10 cellular contexts compared by ENCODE assay signal in the genomic region with DNA sequence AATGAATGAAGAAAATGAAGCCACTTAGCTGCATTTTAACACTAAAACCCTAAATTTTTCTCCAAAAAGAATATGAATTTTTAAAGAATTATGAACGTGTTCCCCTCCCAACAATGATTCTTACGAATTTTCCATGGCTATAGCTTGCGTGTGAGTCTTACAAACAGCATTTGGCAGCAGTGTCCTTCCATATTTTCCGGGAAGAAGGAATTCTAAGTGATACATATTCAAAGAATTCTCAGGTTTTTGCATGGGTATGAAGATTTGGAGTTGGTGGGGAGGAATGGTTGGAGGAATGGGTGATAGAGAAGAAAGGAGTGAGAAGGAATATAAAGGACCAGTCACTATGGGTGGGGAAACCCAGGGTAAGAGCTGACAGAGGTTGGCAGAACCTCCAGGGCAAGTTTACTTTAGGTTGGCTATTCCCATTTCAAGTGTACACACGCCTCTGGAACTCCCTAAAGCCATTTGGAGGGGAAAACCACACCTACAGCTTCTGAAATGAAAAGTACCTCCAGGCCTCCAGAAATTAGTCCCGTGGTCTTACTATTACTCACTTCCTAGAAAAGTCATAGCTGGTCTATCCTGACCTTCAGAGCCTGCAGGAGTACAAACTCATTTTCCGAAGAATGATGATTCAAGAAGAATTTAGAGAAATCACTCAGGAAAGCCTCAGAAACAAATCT.
DNase-seq lines count a peak whose midpoint lies in the region; ATAC-seq lines count a peak whose summit lies in the region.
"Had no signal": no experiment of that assay in that cellular context is flagged by ENCODE, and none has a peak within 500 bp of the region (broad histone marks: within the 10 kb centered on the region; RNA-seq: fewer than 3 reads in every experiment).

No MANE protein-coding gene starts in this region.

- no peak overlapping the region for H3K4me3 ChIP-seq in MG63

- H3K9me3 Mint-ChIP-seq in activated CD4-positive, alpha-beta memory T cell treated with anti-CD3 and anti-CD28 coated beads for 36 hours, result peaks cover 18% of the 10 kb centered on the region
- H3K9me3 Mint-ChIP-seq in activated CD4-positive, alpha-beta memory T cell treated with anti-CD3 and anti-CD28 coated beads, Interleukin-2, amount 10 ng/mL, durations not matched to agents 7 days and 5 days, result peaks cover 4% of the 10 kb centered on the region
- peaks cover 7% of the 10 kb centered on the region for H3K9me3 Mint-ChIP-seq in stimulated activated naive CD8-positive, alpha-beta T cell treated with anti-CD3 and anti-CD28 coated beads, Interleukin-15, Interleukin-2, amounts not matched to agents 100 ng/mL and 50 ng/mL, for 24 hours

- peaks cover 2% of the 10 kb centered on the region for H3K27me3 Mint-ChIP-seq in activated CD4-positive, alpha-beta memory T cell treated with anti-CD3 and anti-CD28 coated beads for 36 hours
- H3K27me3 Mint-ChIP-seq in activated CD4-positive, alpha-beta memory T cell treated with anti-CD3 and anti-CD28 coated beads, Interleukin-2, amount 10 ng/mL, durations not matched to agents 7 days and 5 days, result no peaks in the 10 kb centered on the region
- no peaks in the 10 kb centered on the region for H3K27me3 Mint-ChIP-seq in stimulated activated naive CD8-positive, alpha-beta T cell treated with anti-CD3 and anti-CD28 coated beads, Interleukin-15, Interleukin-2, amounts not matched to agents 100 ng/mL and 50 ng/mL, for 24 hours

- no peak for ATAC-seq in GM21447 (IDR thresholded peaks at IDR 0.05; ENCODE audit: unreplicated experiment)

- no peaks in the 10 kb centered on the region for H3K36me3 ChIP-seq in MG63
- H3K36me3 ChIP-seq: BE2C had no signal

- H3K36me3 Mint-ChIP-seq in activated CD4-positive, alpha-beta memory T cell treated with anti-CD3 and anti-CD28 coated beads for 36 hours, result peaks cover 9% of the 10 kb centered on the region
- H3K36me3 Mint-ChIP-seq in activated CD4-positive, alpha-beta memory T cell treated with anti-CD3 and anti-CD28 coated beads, Interleukin-2, amount 10 ng/mL, durations not matched to agents 7 days and 5 days (ENCODE audit: low read depth), result peaks cover 5% of the 10 kb centered on the region
- peaks cover 9% of the 10 kb centered on the region for H3K36me3 Mint-ChIP-seq in stimulated activated naive CD8-positive, alpha-beta T cell treated with anti-CD3 and anti-CD28 coated beads, Interleukin-15, Interleukin-2, amounts not matched to agents 100 ng/mL and 50 ng/mL, for 24 hours (ENCODE audit: low read depth)

- no peak overlapping the region for H3K4me3 Mint-ChIP-seq in activated CD4-positive, alpha-beta memory T cell treated with anti-CD3 and anti-CD28 coated beads for 36 hours
- H3K4me3 Mint-ChIP-seq in activated CD4-positive, alpha-beta memory T cell treated with anti-CD3 and anti-CD28 coated beads, Interleukin-2, amount 10 ng/mL, durations not matched to agents 7 days and 5 days, result no peak overlapping the region
- H3K4me3 Mint-ChIP-seq in stimulated activated naive CD8-positive, alpha-beta T cell treated with anti-CD3 and anti-CD28 coated beads, Interleukin-15, Interleukin-2, amounts not matched to agents 100 ng/mL and 50 ng/mL, for 24 hours, result no peak overlapping the region

- H3K4me1 Mint-ChIP-seq in activated CD4-positive, alpha-beta memory T cell treated with anti-CD3 and anti-CD28 coated beads for 36 hours (ENCODE audit: low read depth), result peaks cover 23% of the 10 kb centered on the region
- H3K4me1 Mint-ChIP-seq in activated CD4-positive, alpha-beta memory T cell treated with anti-CD3 and anti-CD28 coated beads, Interleukin-2, amount 10 ng/mL, durations not matched to agents 7 days and 5 days, result peaks cover 18% of the 10 kb centered on the region
- peaks cover 41% of the 10 kb centered on the region for H3K4me1 Mint-ChIP-seq in stimulated activated naive CD8-positive, alpha-beta T cell treated with anti-CD3 and anti-CD28 coated beads, Interleukin-15, Interleukin-2, amounts not matched to agents 100 ng/mL and 50 ng/mL, for 24 hours (ENCODE audit: low read depth)

- intact Hi-C loops in activated CD4-positive, alpha-beta memory T cell treated with anti-CD3 and anti-CD28 coated beads for 36 hours (cut with micrococcal nuclease), result loop anchor here (1.0 to 5.0 kb wide), 6 partner anchors 89 to 701 kb away; no protein-coding TSS in a partner anchor

- POLR2A ChIA-PET in activated CD4-positive, alpha-beta memory T cell treated with anti-CD3 and anti-CD28 coated beads for 36 hours (lab: Charles Lee), result interaction anchor here (0.7 to 2.7 kb wide), 6 partner anchors 89 to 149 kb away, joined by 3 to 27 read pairs (median 3); no protein-coding TSS in a partner anchor
- POLR2A ChIA-PET in activated CD4-positive, alpha-beta memory T cell treated with anti-CD3 and anti-CD28 coated beads, Interleukin-2, amount 10 ng/mL, durations not matched to agents 7 days and 5 days (lab: Charles Lee), result interaction anchor here (0.7 kb wide), 1 partner anchor 89 kb away, joined by 4 read pairs; no protein-coding TSS in a partner anchor

- no peaks in the 10 kb centered on the region; the same call in 1 of the 2 replicates for H3K9me3 ChIP-seq in MG63
- H3K9me3 ChIP-seq: BE2C had no signal

- H3K27ac ChIP-seq in epithelial cell of prostate, result peak overlapping the region; percentile 85

- H3K27me3 ChIP-seq in MG63, result no peaks in the 10 kb centered on the region
- H3K27me3 ChIP-seq: BE2C had no signal

- CTCF ChIA-PET in activated CD4-positive, alpha-beta memory T cell treated with anti-CD3 and anti-CD28 coated beads for 36 hours (lab: Charles Lee), result interaction anchor here (1.0 to 1.2 kb wide), 3 partner anchors 89 to 106 kb away, joined by 3 to 4 read pairs (median 3); no protein-coding TSS in a partner anchor
- CTCF ChIA-PET in activated CD4-positive, alpha-beta memory T cell treated with anti-CD3 and anti-CD28 coated beads, Interleukin-2, amount 10 ng/mL, durations not matched to agents 7 days and 5 days (lab: Charles Lee), result no interaction called here

- DNase-seq in activated CD4-positive, alpha-beta memory T cell treated with anti-CD3 and anti-CD28 coated beads for 36 hours, result peak; percentile 31
- DNase-seq in activated CD4-positive, alpha-beta memory T cell treated with anti-CD3 and anti-CD28 coated beads, Interleukin-2, amount 10 ng/mL, durations not matched to agents 7 days and 5 days, result no peak
- DNase-seq in MG63, result peak; percentile 41
- peak; percentile 27 for DNase-seq in epithelial cell of prostate (ENCODE audit: low read depth, low spot score)
- no peak for DNase-seq in NCI-H345 treated with DMSO at 0.1 percent for 48 hours (lab: John Stamatoyannopoulos, UW; ENCODE audit: unreplicated experiment)
- no peak for DNase-seq in NCI-H345 (lab: John Stamatoyannopoulos, UW)
- DNase-seq: BE2C, NCI-H2029 had no signal

- peak overlapping the region; percentile 83 for H3K27ac Mint-ChIP-seq in activated CD4-positive, alpha-beta memory T cell treated with anti-CD3 and anti-CD28 coated beads for 36 hours
- H3K27ac Mint-ChIP-seq in activated CD4-positive, alpha-beta memory T cell treated with anti-CD3 and anti-CD28 coated beads, Interleukin-2, amount 10 ng/mL, durations not matched to agents 7 days and 5 days, result no peak overlapping the region
- H3K27ac Mint-ChIP-seq in stimulated activated naive CD8-positive, alpha-beta T cell treated with anti-CD3 and anti-CD28 coated beads, Interleukin-15, Interleukin-2, amounts not matched to agents 100 ng/mL and 50 ng/mL, for 24 hours, result peak overlapping the region; percentile 89

Comparison
In these comparisons a context has a peak if more than half of its experiments do, and no peak if none do; other contexts are left out.
1. DNase-seq: peak in activated CD4-positive, alpha-beta memory T cell treated with anti-CD3 and anti-CD28 coated beads for 36 hours (single experiment), MG63 (single experiment) and epithelial cell of prostate (single experiment); none in activated CD4-positive, alpha-beta memory T cell treated with anti-CD3 and anti-CD28 coated beads, Interleukin-2, amount 10 ng/mL, durations not matched to agents 7 days and 5 days (single experiment), NCI-H345 treated with DMSO at 0.1 percent for 48 hours (single experiment) and NCI-H345 (single experiment).